10 cellular contexts compared by ENCODE assay signal in the genomic region with DNA sequence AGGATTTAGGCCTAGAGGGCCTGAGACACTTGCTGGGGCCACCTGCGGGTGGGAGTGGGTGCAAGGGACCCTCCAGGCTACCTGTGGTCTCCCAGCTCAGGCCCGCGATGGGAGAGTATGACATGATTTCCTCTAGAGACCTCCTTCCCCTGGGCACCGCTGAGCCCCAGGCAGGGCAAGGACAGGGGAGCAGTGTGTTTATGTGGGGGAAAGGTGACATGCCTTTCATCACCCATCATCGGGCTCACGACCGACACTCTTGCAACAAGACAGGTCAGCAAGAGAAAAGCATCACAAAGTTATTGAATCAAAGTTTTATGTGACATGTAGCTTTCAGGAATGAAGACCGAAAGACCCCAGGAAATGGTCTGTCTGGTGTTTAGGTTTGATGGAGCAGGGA. TPM values are rescaled to one million over a fixed set of nuclear protein-coding genes. Genes with fewer than 3 reads are reported as not detected.
DNase-seq lines count a peak whose midpoint lies in the region; ATAC-seq, FAIRE-seq and TF ChIP-seq lines count a peak whose summit lies in the region.
"Had no signal": no experiment of that assay in that cellular context is flagged by ENCODE, and none has a peak within 500 bp of the region (broad histone marks: within the 10 kb centered on the region; RNA-seq: fewer than 3 reads in every experiment).

No MANE protein-coding gene starts in this region.

- TF ChIP-seq EP300 in stomach (IDR thresholded peaks at IDR 0.05), result no peak

- H3F3A ChIP-seq in GM23248 (ENCODE audit: insufficient read depth), result 0 out of 2 replicates have a peak, but pooled peaks cover 10% of the 10 kb centered on the region

- WGBS in hepatocyte (ENCODE audit: low lambda C conversion rate, missing lambda C conversion rate), result 71% methylated on average over 8 of the region's 8 CpGs
- WGBS in stomach, 5 donors, result 62 to 74% (median 64%) methylated on average over 4 to 8 of the region's 8 CpGs
- WGBS in GM23248 (ENCODE audit: low coverage in 1 of 2, low lambda C conversion rate in 2 of 2, missing lambda C conversion rate in 2 of 2), 2 experiments, result 72 to 81% methylated on average over 7 to 8 of the region's 8 CpGs

- H3K27ac ChIP-seq in hepatocyte (peak overlapping the region; percentile 51), stomach (peak overlapping the region in 4 of 5 donors; percentile 7 to 46 (median 24)), GM23248 (no peak overlapping the region)

- H3K4me2 ChIP-seq in hepatocyte (no peak overlapping the region), GM23248 (ENCODE audit: unreplicated experiment) (no peak overlapping the region)

- H3K27me3 ChIP-seq in hepatocyte (no peaks in the 10 kb centered on the region), stomach (no peaks in the 10 kb centered on the region), GM23248 (replicated peaks; ENCODE audit: insufficient read depth) (no peaks in the 10 kb centered on the region)

- ATAC-seq in activated CD8-positive, alpha-beta T cell treated with anti-CD3 and anti-CD28 coated beads for 36 hours, result no peak

- in situ Hi-C loops in GM23248 (cut with MboI), result no loop called here

- H3K36me3 ChIP-seq in hepatocyte (replicated peaks; ENCODE audit: insufficient read depth, low read depth) (no peaks in the 10 kb centered on the region), stomach (peaks cover 5 to 7% (median 6%) of the 10 kb centered on the region in 4 donors), GM23248 (ENCODE audit: low read depth) (peaks cover 2% of the 10 kb centered on the region)

- H3K9me3 ChIP-seq in hepatocyte (ENCODE audit: low read depth), result no peaks in the 10 kb centered on the region
- H3K9me3 ChIP-seq in stomach, result no peaks in the 10 kb centered on the region
- no peaks in the 10 kb centered on the region for H3K9me3 ChIP-seq in GM23248 (ENCODE audit: low read depth)

- TF ChIP-seq CTCF in activated CD8-positive, alpha-beta T cell treated with anti-CD3 and anti-CD28 coated beads for 36 hours (IDR thresholded peaks at IDR 0.05), result no peak
- TF ChIP-seq CTCF in hepatocyte (IDR thresholded peaks at IDR 0.05; ENCODE audit: poor library complexity), result no peak
- TF ChIP-seq CTCF in stomach (IDR thresholded peaks at IDR 0.05), result no peak
- no peak for TF ChIP-seq CTCF in D721Med (IDR thresholded peaks at IDR 0.05; ENCODE audit: insufficient read depth, missing control alignments)

- no peak for TF ChIP-seq POLR2A in stomach (IDR thresholded peaks at IDR 0.05)

- peaks cover 73% of the 10 kb centered on the region for H3K4me1 Mint-ChIP-seq in activated CD4-positive, alpha-beta T cell treated with anti-CD3 and anti-CD28 coated beads, Interleukin-2, amount 10 ng/mL, durations not matched to agents 7 days and 5 days
- H3K4me1 Mint-ChIP-seq in activated CD8-positive, alpha-beta T cell treated with anti-CD3 and anti-CD28 coated beads for 36 hours (ENCODE audit: low read depth), result peaks cover 64% of the 10 kb centered on the region

- DNase-seq in activated CD4-positive, alpha-beta T cell treated with anti-CD3 and anti-CD28 coated beads, Interleukin-2, amount 10 ng/mL, durations not matched to agents 7 days and 5 days, result no peak
- no peak for DNase-seq in activated CD4-positive, alpha-beta T cell treated with anti-CD3 and anti-CD28 coated beads, Interleukin-2, amount 50 U/mL, for 1 hour
- peak; percentile 36 for DNase-seq in activated CD8-positive, alpha-beta T cell treated with anti-CD3 and anti-CD28 coated beads for 36 hours
- DNase-seq in hepatocyte (ENCODE audit: low spot score) (no peak), stomach (no peak), GM23248 (no peak), SIG-M5 (lab: John Stamatoyannopoulos, UW) (no peak), D721Med (ENCODE audit: insufficient read length, low spot score) (no peak)
- DNase-seq: islet precursor cell, NCI-H524 had no signal

- peaks cover 27% of the 10 kb centered on the region for H3K36me3 Mint-ChIP-seq in activated CD4-positive, alpha-beta T cell treated with anti-CD3 and anti-CD28 coated beads, Interleukin-2, amount 10 ng/mL, durations not matched to agents 7 days and 5 days (ENCODE audit: low read depth)
- H3K36me3 Mint-ChIP-seq in activated CD8-positive, alpha-beta T cell treated with anti-CD3 and anti-CD28 coated beads for 36 hours (ENCODE audit: low read depth), result peaks cover 38% of the 10 kb centered on the region

- H3K9me2 ChIP-seq in hepatocyte (replicated peaks; ENCODE audit: insufficient read depth), result no peaks in the 10 kb centered on the region
- H3K9me2 ChIP-seq in GM23248 (ENCODE audit: insufficient read depth), result no peaks in the 10 kb centered on the region

- H3K9ac ChIP-seq in GM23248, result no peak overlapping the region

- H3K27me3 Mint-ChIP-seq in activated CD4-positive, alpha-beta T cell treated with anti-CD3 and anti-CD28 coated beads, Interleukin-2, amount 10 ng/mL, durations not matched to agents 7 days and 5 days, result no peaks in the 10 kb centered on the region
- no peaks in the 10 kb centered on the region for H3K27me3 Mint-ChIP-seq in activated CD8-positive, alpha-beta T cell treated with anti-CD3 and anti-CD28 coated beads for 36 hours

- H3K4me3 ChIP-seq in hepatocyte (no peak overlapping the region), stomach (no peak overlapping the region), GM23248 (no peak overlapping the region)

- peak overlapping the region; percentile 88 for H3K27ac Mint-ChIP-seq in activated CD4-positive, alpha-beta T cell treated with anti-CD3 and anti-CD28 coated beads, Interleukin-2, amount 10 ng/mL, durations not matched to agents 7 days and 5 days
- peak overlapping the region; percentile 80 for H3K27ac Mint-ChIP-seq in activated CD8-positive, alpha-beta T cell treated with anti-CD3 and anti-CD28 coated beads for 36 hours

- H3K4me1 ChIP-seq in hepatocyte (ENCODE audit: insufficient read depth) (peaks cover 7% of the 10 kb centered on the region), stomach (peaks cover 16 to 67% (median 45%) of the 10 kb centered on the region in 4 donors), GM23248 (ENCODE audit: insufficient read depth) (peaks cover 16% of the 10 kb centered on the region)

- H4K20me1 ChIP-seq in hepatocyte (ENCODE audit: insufficient read depth, poor library complexity, severe bottlenecking) (no peaks in the 10 kb centered on the region), GM23248 (ENCODE audit: insufficient read depth) (no peaks in the 10 kb centered on the region)

- FAIRE-seq in D721Med (lab: Jason Lieb, UNC), result no peak

- H3K9me3 Mint-ChIP-seq in activated CD4-positive, alpha-beta T cell treated with anti-CD3 and anti-CD28 coated beads, Interleukin-2, amount 10 ng/mL, durations not matched to agents 7 days and 5 days, result no peaks in the 10 kb centered on the region
- no peaks in the 10 kb centered on the region for H3K9me3 Mint-ChIP-seq in activated CD8-positive, alpha-beta T cell treated with anti-CD3 and anti-CD28 coated beads for 36 hours

- H2AFZ ChIP-seq in hepatocyte, result no peak overlapping the region
- H2AFZ ChIP-seq in GM23248, result no peak overlapping the region

- H3K4me3 Mint-ChIP-seq in activated CD4-positive, alpha-beta T cell treated with anti-CD3 and anti-CD28 coated beads, Interleukin-2, amount 10 ng/mL, durations not matched to agents 7 days and 5 days, result no peak overlapping the region
- H3K4me3 Mint-ChIP-seq in activated CD8-positive, alpha-beta T cell treated with anti-CD3 and anti-CD28 coated beads for 36 hours, result peak overlapping the region; percentile 2

- POLR2A ChIA-PET in activated CD4-positive, alpha-beta T cell treated with anti-CD3 and anti-CD28 coated beads, Interleukin-2, amount 10 ng/mL, durations not matched to agents 7 days and 5 days (lab: Charles Lee), result no interaction called here
- POLR2A ChIA-PET in activated CD8-positive, alpha-beta T cell treated with anti-CD3 and anti-CD28 coated beads for 36 hours (lab: Charles Lee), result interaction anchor here (0.8 to 14.9 kb wide), 6 partner anchors 9 to 65 kb away, joined by 3 to 225 read pairs (median 12); partner anchors contain the start of gene SH2B3

- H3K79me2 ChIP-seq in hepatocyte, result peaks cover 5% of the 10 kb centered on the region
- H3K79me2 ChIP-seq in GM23248 (ENCODE audit: insufficient read depth), result peaks cover 100% of the 10 kb centered on the region

- CTCF ChIA-PET in activated CD4-positive, alpha-beta T cell treated with anti-CD3 and anti-CD28 coated beads, Interleukin-2, amount 10 ng/mL, durations not matched to agents 7 days and 5 days (lab: Charles Lee), result interaction anchor here (0.9 to 2.5 kb wide), 5 partner anchors 10 to 26 kb away, joined by 3 to 14 read pairs (median 6); no protein-coding TSS in a partner anchor
- CTCF ChIA-PET in activated CD8-positive, alpha-beta T cell treated with anti-CD3 and anti-CD28 coated beads for 36 hours (lab: Charles Lee), result interaction anchor here (1.9 to 40.2 kb wide), 3 partner anchors 18 to 25 kb away, joined by 6 to 1222 read pairs (median 39); partner anchors contain the start of gene SH2B3

- intact Hi-C loops in activated CD8-positive, alpha-beta T cell treated with anti-CD3 and anti-CD28 coated beads for 36 hours (cut with micrococcal nuclease), result no loop called here
- intact Hi-C loops in stomach (cut with DNase I; ENCODE audit: low total_unique reads), result no loop called here

RNA-seq across cellular contexts. Expression of gene SH2B3, which starts 19.9 kb away (rescaled TPM):
- total RNA-seq in activated CD4-positive, alpha-beta T cell treated with anti-CD3 and anti-CD28 coated beads, Interleukin-2, amount 10 ng/mL, durations not matched to agents 7 days and 5 days, result 10 to 100 TPM; 29.7 to 29.8 TPM
- 10 to 100 TPM; 48.7 to 52.7 TPM for total RNA-seq in activated CD8-positive, alpha-beta T cell treated with anti-CD3 and anti-CD28 coated beads for 36 hours
- total RNA-seq in hepatocyte (5.5 and 9.0 TPM in 2 replicates), stomach (10 to 100 TPM in 2 of 5 donors, 1 to 10 TPM in 3; 5.3 to 21.7 (median 9.8) TPM)
- polyA plus RNA-seq in hepatocyte (4.7 and 5.3 TPM in 2 replicates), stomach (1 to 10 TPM; 2.5 to 8.1 (median 7.3) TPM), GM23248 (2016; fragmentation: Nextera tagmentation; extraction: Ambion mirVana) (9.2 and 9.4 TPM in 2 replicates)
- 39.1 and 42.8 TPM in 2 replicates for total RNA-seq in GM23248 (2014; rRNA removed; shearing (Covaris generic))

RNA-seq across cellular contexts. Expression of gene PHETA1, which starts 56.8 kb away (rescaled TPM):
- under 1 TPM; 0.69 to 0.97 TPM for total RNA-seq in activated CD4-positive, alpha-beta T cell treated with anti-CD3 and anti-CD28 coated beads, Interleukin-2, amount 10 ng/mL, durations not matched to agents 7 days and 5 days
- 1 to 10 TPM; 1.2 to 1.7 TPM for total RNA-seq in activated CD8-positive, alpha-beta T cell treated with anti-CD3 and anti-CD28 coated beads for 36 hours
- 18.1 and 30.9 TPM in 2 replicates for total RNA-seq in hepatocyte
- polyA plus RNA-seq in hepatocyte, result 14.2 and 24.6 TPM in 2 replicates
- total RNA-seq in stomach, result 10 to 100 TPM in 4 of 5 donors, 1 to 10 TPM in 1; 7.0 to 59.3 (median 18.7) TPM
- 10 to 100 TPM; 13.3 to 42.0 (median 16.8) TPM for polyA plus RNA-seq in stomach
- 4.8 and 12.9 TPM in 2 replicates for total RNA-seq in GM23248 (2014; rRNA removed; shearing (Covaris generic))
- polyA plus RNA-seq in GM23248 (2016; fragmentation: Nextera tagmentation; extraction: Ambion mirVana), result 6.6 and 7.9 TPM in 2 replicates
